ENCODE assay signal across 9 cellular contexts in genomic region chr19:46489445-46490272, GRCh38. TPM values are rescaled to one million over a fixed set of nuclear protein-coding genes. Genes with fewer than 3 reads are reported as not detected.
DNase-seq lines count a peak whose midpoint lies in the region; ATAC-seq, FAIRE-seq and TF ChIP-seq lines count a peak whose summit lies in the region.
"Had no signal": no experiment of that assay in that cellular context is flagged by ENCODE, and none has a peak within 500 bp of the region (broad histone marks: within the 10 kb centered on the region; RNA-seq: fewer than 3 reads in every experiment).

No MANE protein-coding gene starts in this region.

- no peak for TF ChIP-seq POLR2A in GM12891 (IDR thresholded peaks at IDR 0.05; ENCODE audit: low read depth, low read length)

- H3K79me2 ChIP-seq in trophoblast cell (ENCODE audit: control insufficient read depth, insufficient read depth, low read length, poor library complexity): no peaks in the 10 kb centered on the region

- no peak for FAIRE-seq in GM12891 (lab: Jason Lieb, UNC)

- H3K14ac ChIP-seq in trophoblast cell (ENCODE audit: low read length): no peak overlapping the region

- H3K9me3 ChIP-seq in BLaER1 (no peaks in the 10 kb centered on the region), trophoblast cell (ENCODE audit: insufficient read depth, low read depth, low read length) (peaks cover 14% of the 10 kb centered on the region)

- 0 out of 2 replicates have a peak, but pooled peaks cover 1% of the 10 kb centered on the region for H3K36me3 Mint-ChIP-seq in WTC11

- no peak overlapping the region for H2BK120ac ChIP-seq in trophoblast cell (ENCODE audit: insufficient read depth, low read length, poor library complexity)

- no peak overlapping the region for H4K91ac ChIP-seq in trophoblast cell (ENCODE audit: low read depth, low read length)

- H3K27ac ChIP-seq in BLaER1: no peak overlapping the region
- no peak overlapping the region for H3K27ac ChIP-seq in trophoblast cell (ENCODE audit: low read depth, low read length)

- WGBS in trophoblast cell (ENCODE audit: extremely low coverage, insufficient coverage, insufficient read length): no CpG with 5 or more reads among the region's 52 CpGs

- no peak overlapping the region for H3K27ac Mint-ChIP-seq in WTC11

- CTCF ChIA-PET in WTC11 (lab: Charles Lee): interaction anchor here (0.6 to 5.4 kb wide), 19 partner anchors 18 to 625 kb away, joined by 3 to 71 read pairs (median 4); partner anchors contain the start of gene FOXA3

- no peak overlapping the region for H3K18ac ChIP-seq in trophoblast cell (ENCODE audit: low read length)

- H3K4me3 ChIP-seq in BLaER1: peak overlapping the region; percentile 50
- no peak overlapping the region for H3K4me3 ChIP-seq in trophoblast cell (ENCODE audit: low read depth, low read length)

- H3K23ac ChIP-seq in trophoblast cell (ENCODE audit: low read length): no peak overlapping the region

- no peaks in the 10 kb centered on the region for H3K36me3 ChIP-seq in BLaER1
- no peaks in the 10 kb centered on the region for H3K36me3 ChIP-seq in trophoblast cell (ENCODE audit: control insufficient read depth in 1 of 2, insufficient read depth in 2 of 2, low read length in 2 of 2)

- no peaks in the 10 kb centered on the region for H3K9me3 Mint-ChIP-seq in WTC11

- no peak overlapping the region for H4K12ac ChIP-seq in trophoblast cell (ENCODE audit: low read depth, low read length)

- no peaks in the 10 kb centered on the region for H4K20me1 ChIP-seq in BLaER1

- H2BK5ac ChIP-seq in trophoblast cell (ENCODE audit: low read depth, low read length, poor library complexity): no peak overlapping the region

- intact Hi-C loops in left cardiac atrium (cut with DNase I): loop anchor here (5.0 to 10.0 kb wide), 2 partner anchors 92 to 205 kb away; no protein-coding TSS in a partner anchor

- peaks cover 45% of the 10 kb centered on the region for H3K4me1 Mint-ChIP-seq in WTC11

- no peak overlapping the region for H4K8ac ChIP-seq in trophoblast cell (ENCODE audit: low read depth, low read length)

- POLR2A ChIA-PET in WTC11 (lab: Charles Lee): interaction anchor here (0.6 to 1.0 kb wide), 2 partner anchors 44 to 86 kb away, joined by 3 read pairs; no protein-coding TSS in a partner anchor

- H3K27me3 ChIP-seq in BLaER1 (peaks cover 69% of the 10 kb centered on the region), trophoblast cell (ENCODE audit: insufficient read depth, low read length) (peaks cover 35% of the 10 kb centered on the region)

- ATAC-seq in WTC11 (peak; percentile 24), left cardiac atrium (peak; percentile 55 to 56), GM21576 (IDR thresholded peaks at IDR 0.05; ENCODE audit: unreplicated experiment) (no peak)

- peak overlapping the region; percentile 98 for H3K4me2 ChIP-seq in BLaER1
- peak overlapping the region; percentile 48 for H3K4me2 ChIP-seq in trophoblast cell (ENCODE audit: low read length)

- no peak overlapping the region for H2AFZ ChIP-seq in trophoblast cell (ENCODE audit: insufficient read depth, low read length, poor library complexity)

- DNase-seq in WTC11 (ENCODE audit: low spot score) (peak; percentile 55), left cardiac atrium (peak; percentile 63), trophoblast cell (peak; percentile 37 to 47), NCI-H1105 treated with DMSO at 0.1 percent for 48 hours (lab: John Stamatoyannopoulos, UW) (no peak), GM12891 (ENCODE audit: insufficient read length, low spot score) (no peak)
- no peak for DNase-seq in stimulated activated CD4-positive, alpha-beta T cell treated with anti-CD3 and anti-CD28 coated beads, Interleukin-4, amount 100 ng/mL, for 24 hours

- no peak for TF ChIP-seq CTCF in WTC11 (IDR thresholded peaks at IDR 0.05)

- H3K9ac ChIP-seq in BLaER1: no peak overlapping the region
- no peak overlapping the region for H3K9ac ChIP-seq in trophoblast cell (ENCODE audit: low read length)

- peaks cover 87% of the 10 kb centered on the region for H3K27me3 Mint-ChIP-seq in WTC11 (ENCODE audit: low read depth)

- H3K4ac ChIP-seq in trophoblast cell (ENCODE audit: low read depth, low read length): no peak overlapping the region

- H2BK12ac ChIP-seq in trophoblast cell (ENCODE audit: low read length): no peak overlapping the region

- H3K4me3 Mint-ChIP-seq in WTC11: peak overlapping the region; percentile 76

- H3K4me1 ChIP-seq in BLaER1: peaks cover 78% of the 10 kb centered on the region
- peaks cover 11% of the 10 kb centered on the region in 2 experiments for H3K4me1 ChIP-seq in trophoblast cell (ENCODE audit: control insufficient read depth in 1 of 2, insufficient read depth in 2 of 2, low read length in 2 of 2)

- no peak overlapping the region for H2AK5ac ChIP-seq in trophoblast cell (ENCODE audit: low read length)

- peaks cover 5% of the 10 kb centered on the region for H3K79me1 ChIP-seq in trophoblast cell (ENCODE audit: low read length)

TF ChIP-seq in WTC11, 78 proteins besides CTCF, POLR2A, EP300 and RAD21 (continues in another document):
- TF ChIP-seq AR (CRISPR knock-in tag; IDR thresholded peaks at IDR 0.05) (no peak), HMGA2 (CRISPR knock-in tag; IDR thresholded peaks at IDR 0.05) (no peak), KAT7 (CRISPR knock-in tag; IDR thresholded peaks at IDR 0.05; ENCODE audit: borderline replicate concordance) (0 out of 2 replicates have a peak, but pooled peaks have one; percentile 86), NR1H2 (CRISPR knock-in tag; IDR thresholded peaks at IDR 0.05) (0 out of 2 replicates have a peak, but pooled peaks have one; percentile 57), ZNF219 (CRISPR knock-in tag; IDR thresholded peaks at IDR 0.05; ENCODE audit: borderline replicate concordance) (no peak)

TF ChIP-seq in GM12891, 5 proteins besides CTCF, POLR2A, EP300 and RAD21:
- TF ChIP-seq POLR2AphosphoS5 (IDR thresholded peaks at IDR 0.05; ENCODE audit: low read depth, low read length): no peak
- TF ChIP-seq SPI1 (IDR thresholded peaks at IDR 0.05; ENCODE audit: low read depth, low read length): no peak
- TF ChIP-seq PAX5 (IDR thresholded peaks at IDR 0.05; ENCODE audit: insufficient read depth, low read length, severe bottlenecking): no peak
- TF ChIP-seq TAF1 (IDR thresholded peaks at IDR 0.05; ENCODE audit: low read depth, low read length): no peak

RNA-seq across cellular contexts. Expression of gene PNMA8B, which starts 6.0 kb away (rescaled TPM):
- total RNA-seq in WTC11 (2021) (2.8 to 4.0 TPM (median 3.6 TPM) in 3 replicates), left cardiac atrium (1 to 10 TPM; 1.5 to 2.5 TPM)
- polyA plus RNA-seq in trophoblast cell (2013): 0.31 and 0.35 TPM in 2 replicates
- not detected for polyA plus RNA-seq in GM12891 (2012; ENCODE audit: low read depth, missing spikeins)
- total RNA-seq: T-helper 1 cell treated with Interleukin-12 subunit alpha and Interleukin-12 subunit beta and Interleukin-4 antibody, amounts not matched to agents 30 ng/mL and 1 ng/mL, for 36 hours had no signal

RNA-seq across cellular contexts. Expression of gene PNMA8A, which starts 18.3 kb away (rescaled TPM):
- total RNA-seq in WTC11 (2021) (24.8 to 30.5 TPM (median 25.4 TPM) in 3 replicates), left cardiac atrium (10 to 100 TPM; 13.9 to 16.5 TPM)
- polyA plus RNA-seq in trophoblast cell (2013): 6.9 and 7.6 TPM in 2 replicates
- polyA plus RNA-seq in GM12891 (2012; ENCODE audit: low read depth, missing spikeins): 0.05 TPM
- total RNA-seq: T-helper 1 cell treated with Interleukin-12 subunit alpha and Interleukin-12 subunit beta and Interleukin-4 antibody, amounts not matched to agents 30 ng/mL and 1 ng/mL, for 36 hours had no signal

Comparison
In these comparisons a context has a peak if more than half of its experiments do, and no peak if none do; other contexts are left out.
1. DNase-seq: peak in WTC11 (single experiment), left cardiac atrium (single experiment) and trophoblast cell (2 of 2); none in stimulated activated CD4-positive, alpha-beta T cell treated with anti-CD3 and anti-CD28 coated beads, Interleukin-4, amount 100 ng/mL, for 24 hours (single experiment), NCI-H1105 treated with DMSO at 0.1 percent for 48 hours (single experiment) and GM12891 (single experiment).